8 cellular contexts compared by ENCODE assay signal in genomic region chrX:11423362-11423818, GRCh38.
DNase-seq lines count a peak whose midpoint lies in the region; ATAC-seq and TF ChIP-seq lines count a peak whose summit lies in the region.

No MANE protein-coding gene starts in this region.

- no peaks in the 10 kb centered on the region for H3K79me2 ChIP-seq in mammary epithelial cell (ENCODE audit: insufficient read depth, low read length)

- ATAC-seq in GM19467 (IDR thresholded peaks at IDR 0.05; ENCODE audit: unreplicated experiment), result peak; percentile 91
- ATAC-seq in HG03558 (IDR thresholded peaks at IDR 0.05; ENCODE audit: extremely low read depth, unreplicated experiment), result peak; percentile 77
- peak; percentile 64 for ATAC-seq in sciatic nerve

- H4K20me1 ChIP-seq in BLaER1 (peaks cover 10% of the 10 kb centered on the region; the same call in 1 of the 2 replicates), mammary epithelial cell (ENCODE audit: insufficient read depth, low read length) (no peaks in the 10 kb centered on the region)

- H3K36me3 ChIP-seq in BLaER1, result no peaks in the 10 kb centered on the region
- H3K36me3 ChIP-seq in mammary epithelial cell (ENCODE audit: insufficient read depth, low read length), result no peaks in the 10 kb centered on the region

- no peak overlapping the region for H3K9ac ChIP-seq in BLaER1
- no peak overlapping the region for H3K9ac ChIP-seq in mammary epithelial cell (ENCODE audit: insufficient read depth, low read length)

- H3K27me3 ChIP-seq in BLaER1, result peaks cover 93% of the 10 kb centered on the region
- H3K27me3 ChIP-seq in mammary epithelial cell (ENCODE audit: insufficient read depth, low read length), result no peaks in the 10 kb centered on the region

- H3K4me3 ChIP-seq in BLaER1 (no peak overlapping the region), mammary epithelial cell (replicated peaks in 1 of 3; ENCODE audit: insufficient read depth in 1 of 3, low read depth in 2 of 3, low read length in 3 of 3) (no peak overlapping the region)

- 75% methylated on average over 1 of the region's 1 CpG for WGBS in mammary epithelial cell (ENCODE audit: low coverage, missing lambda C conversion rate)

- intact Hi-C loops in mammary epithelial cell (cut with micrococcal nuclease), result no loop called here
- intact Hi-C loops in sciatic nerve (cut with DNase I), result no loop called here

- H3K9me3 ChIP-seq in BLaER1 (peaks cover 9% of the 10 kb centered on the region), mammary epithelial cell (replicated peaks; ENCODE audit: insufficient read depth, low read length) (peaks cover 9% of the 10 kb centered on the region)

- H3K4me1 ChIP-seq in BLaER1 (peaks cover 7% of the 10 kb centered on the region), mammary epithelial cell (ENCODE audit: insufficient read depth, low read length) (peaks cover 4% of the 10 kb centered on the region)

- TF ChIP-seq CTCF in mammary epithelial cell (conservative IDR thresholded peaks at IDR 0.05 in 1 of 2, IDR thresholded peaks at IDR 0.05 in 1 of 2; ENCODE audit: extremely low read depth in 1 of 2, insufficient read depth in 1 of 2, low read depth in 1 of 2, low read length in 2 of 2), result no peak

- dilution Hi-C loops in mammary epithelial cell (cut with HindIII; ENCODE audit: low sequenced_read_pairs), result loop anchor here (5.0 kb wide), 1 partner anchor 56 kb away; no protein-coding TSS in a partner anchor

- no TSS peak for BruUV-seq in mammary epithelial cell (replicated peaks; lab: Mats Ljungman, UMichigan)

- in situ Hi-C loops in mammary epithelial cell (cut with MboI; ENCODE audit: low sequenced_read_pairs in 2 of 2), result no loop called here

- DNase-seq in mammary epithelial cell, result peak; percentile 30
- no peak for DNase-seq in sciatic nerve (ENCODE audit: low spot score)
- DNase-seq in activated T-cell treated with anti-CD3 and anti-CD28 coated beads for 4 hours, result no peak
- no peak for DNase-seq in DMS153 (lab: John Stamatoyannopoulos, UW)
- no peak for DNase-seq in NCI-H2107 (lab: John Stamatoyannopoulos, UW)

- H2AFZ ChIP-seq in mammary epithelial cell (ENCODE audit: low read depth, low read length), result peak overlapping the region; percentile 22

- H3K27ac ChIP-seq in BLaER1 (no peak overlapping the region), mammary epithelial cell (ENCODE audit: insufficient read depth, low read depth, low read length) (no peak overlapping the region)

- H3K4me2 ChIP-seq in BLaER1 (peak overlapping the region; percentile 29), mammary epithelial cell (ENCODE audit: insufficient read depth, low read depth, low read length) (no peak overlapping the region)

- CTCF ChIA-PET in mammary epithelial cell (lab: Charles Lee; ENCODE audit: low non-redundant PET), result no interaction called here
